18 cellular contexts compared by ENCODE assay signal in genomic region chr7:52114509-52114908, GRCh38.
DNase-seq lines count a peak whose midpoint lies in the region; ATAC-seq, FAIRE-seq and TF ChIP-seq lines count a peak whose summit lies in the region.
"Had no signal": no experiment of that assay in that cellular context is flagged by ENCODE, and none has a peak within 500 bp of the region (broad histone marks: within the 10 kb centered on the region; RNA-seq: fewer than 3 reads in every experiment).

No MANE protein-coding gene starts in this region.

- no peaks in the 10 kb centered on the region for H3K23me2 ChIP-seq in H1 (ENCODE audit: low read depth, low read length)

- peak overlapping the region; percentile 30 for H2BK120ac ChIP-seq in H1 (replicated peaks; ENCODE audit: low read depth, low read length)

- H4K20me1 ChIP-seq in H1 (replicated peaks in 1 of 2; ENCODE audit: control insufficient read depth in 1 of 2, insufficient read depth in 2 of 2, low read length in 2 of 2), result no peaks in the 10 kb centered on the region
- H4K20me1 ChIP-seq in smooth muscle cell (ENCODE audit: low read depth), result no peaks in the 10 kb centered on the region

- H3K36me3 ChIP-seq in HUES48 (ENCODE audit: control insufficient read depth, insufficient read depth, low read length) (no peaks in the 10 kb centered on the region), H1 (ENCODE audit: control insufficient read depth in 2 of 4, insufficient read depth in 4 of 4, low read length in 3 of 4) (no peaks in the 10 kb centered on the region), iPS DF 6.9 (ENCODE audit: control insufficient read depth, insufficient read depth, low read length) (no peaks in the 10 kb centered on the region), smooth muscle cell (ENCODE audit: low read depth) (no peaks in the 10 kb centered on the region), body of pancreas (replicated peaks in 1 of 2; ENCODE audit: insufficient read depth in 1 of 2, low read depth in 2 of 2) (no peaks in the 10 kb centered on the region)

- H3K4me1 ChIP-seq in HUES48 (ENCODE audit: control insufficient read depth, insufficient read depth, low read length), result peaks cover 62% of the 10 kb centered on the region
- H3K4me1 ChIP-seq in H1 (replicated peaks in 1 of 4; ENCODE audit: control insufficient read depth in 3 of 4, insufficient read depth in 4 of 4, low read length in 3 of 4), result peaks cover 2 to 25% (median 14%) of the 10 kb centered on the region in 4 experiments; a peak in 6 of 7 replicates
- H3K4me1 ChIP-seq in iPS DF 6.9 (ENCODE audit: control insufficient read depth, insufficient read depth, low read length), result peaks cover 3% of the 10 kb centered on the region; the same call in 1 of the 2 replicates
- H3K4me1 ChIP-seq in smooth muscle cell (ENCODE audit: low read depth), result peaks cover 23% of the 10 kb centered on the region
- no peaks in the 10 kb centered on the region for H3K4me1 ChIP-seq in body of pancreas

- no peak overlapping the region for H2BK20ac ChIP-seq in H1 (ENCODE audit: low read length)

- intact Hi-C loops in body of pancreas (cut with DNase I), result loop anchor here (10.0 kb wide), 1 partner anchor 60 kb away; no protein-coding TSS in a partner anchor

- H3K27ac ChIP-seq in HUES48 (ENCODE audit: low read depth, low read length) (peak overlapping the region; percentile 87), H1 (ENCODE audit: low read depth, low read length) (no peak overlapping the region), iPS DF 6.9 (ENCODE audit: low read length) (peak overlapping the region; percentile 92), smooth muscle cell (ENCODE audit: low read depth) (no peak overlapping the region), body of pancreas (no peak overlapping the region)
- H3K27ac ChIP-seq: GM23248, KMS-11 had no signal

- no peak for FAIRE-seq in H1 (lab: Jason Lieb, UNC)
- FAIRE-seq: A204.1, GM12892, HepG2 had no signal

- DNase-seq in H1 (ENCODE audit: low read depth in 1 of 2, low spot score in 2 of 2) (no peak), iPS DF 6.9 (ENCODE audit: low read depth, low spot score) (no peak), smooth muscle cell (lab: John Stamatoyannopoulos, UW; ENCODE audit: unreplicated experiment) (no peak), D341Med (ENCODE audit: low spot score) (no peak), body of pancreas (no peak)
- DNase-seq: C1 segment of cervical spinal cord; Calu3; CD4-positive, alpha-beta T cell; DMS79; GM23248; HCEC 1CT; HFFc6 had no signal

- peak overlapping the region; percentile 89; the same call in 1 of the 2 replicates for H2BK5ac ChIP-seq in H1 (ENCODE audit: low read depth, low read length)

- 1% methylated on average over 3 of the region's 3 CpGs; no CpG with 5 or more reads in 1 of the 2 experiments for WGBS in H1 (ENCODE audit: extremely low coverage in 1 of 2, insufficient coverage in 1 of 2, insufficient read length in 1 of 2, insufficient replicate concordance in 2 of 2, low coverage in 1 of 2, low lambda C conversion rate in 2 of 2, missing lambda C conversion rate in 1 of 2), 2 experiments
- WGBS in iPS DF 6.9 (ENCODE audit: insufficient coverage, insufficient read length), result no CpG with 5 or more reads among the region's 3 CpGs
- WGBS in smooth muscle cell (ENCODE audit: low lambda C conversion rate), result 63% methylated on average over 3 of the region's 3 CpGs
- 39 to 52% methylated on average over 3 of the region's 3 CpGs for WGBS in body of pancreas, 2 donors

- H4K8ac ChIP-seq in H1 (ENCODE audit: extremely low read depth, insufficient read depth, low read length), result no peak overlapping the region

- POLR2A ChIA-PET in H1 (lab: Charles Lee; ENCODE audit: partially characterized antibody), result interaction anchor here (2.1 kb wide), 1 partner anchor 21 kb away, joined by 4 read pairs; no protein-coding TSS in a partner anchor

- peak overlapping the region; percentile 3 for H3K4ac ChIP-seq in H1 (replicated peaks; ENCODE audit: insufficient read length, low read depth, low read length)

- H3K4me3 ChIP-seq in HUES48 (ENCODE audit: low read depth, low read length) (peak overlapping the region; percentile 14; the same call in 1 of the 2 replicates), H1 (ENCODE audit: extremely low read depth in 1 of 4, insufficient read depth in 2 of 4, low read depth in 3 of 4, low read length in 4 of 4) (peak overlapping the region in 1 of 4 experiments; percentile 29; a peak in 1 of 8 replicates), iPS DF 6.9 (ENCODE audit: low read length) (no peak overlapping the region), smooth muscle cell (no peak overlapping the region), body of pancreas (no peak overlapping the region)
- H3K4me3 ChIP-seq: GM23248 had no signal

- peak overlapping the region; percentile 86 for H4K91ac ChIP-seq in H1 (replicated peaks; ENCODE audit: insufficient read length, low read length)

- H2AFZ ChIP-seq in H1 (ENCODE audit: low read length) (no peak overlapping the region), smooth muscle cell (ENCODE audit: low read depth) (peak overlapping the region; percentile 11)
- H2AFZ ChIP-seq: GM23248 had no signal

- no peak overlapping the region for H3K56ac ChIP-seq in H1 (replicated peaks; ENCODE audit: insufficient read length, low read depth, low read length)

- TF ChIP-seq EP300 in H1 (IDR thresholded peaks at IDR 0.05; ENCODE audit: borderline replicate concordance in 1 of 2, low read depth in 2 of 2, low read length in 2 of 2), result no peak

- H4K5ac ChIP-seq in H1 (ENCODE audit: insufficient read length, low read depth, low read length), result peak overlapping the region; percentile 88

- TF ChIP-seq CTCF in H1 (IDR thresholded peaks at IDR 0.05; ENCODE audit: control extremely low read depth in 1 of 3, insufficient read depth in 1 of 3, low read depth in 1 of 3, low read length in 3 of 3) (no peak), smooth muscle cell (IDR thresholded peaks at IDR 0.05; ENCODE audit: borderline replicate concordance, insufficient read depth, poor library complexity, severe bottlenecking) (no peak), body of pancreas (IDR thresholded peaks at IDR 0.05) (no peak)

- no peak overlapping the region for H2AK5ac ChIP-seq in H1 (ENCODE audit: low read depth, low read length)

- H3K4me2 ChIP-seq in H1 (ENCODE audit: insufficient read depth in 1 of 2, low read depth in 2 of 2, low read length in 2 of 2) (peak overlapping the region; percentile 26 to 43; a peak in 3 of 4 replicates), smooth muscle cell (no peak overlapping the region)
- H3K4me2 ChIP-seq: KMS-11 had no signal

- CTCF ChIA-PET in H1 (lab: Charles Lee; ENCODE audit: partially characterized antibody), result no interaction called here

- no peak overlapping the region for H3K14ac ChIP-seq in H1 (ENCODE audit: insufficient read length)

- H3K79me2 ChIP-seq in H1 (ENCODE audit: control insufficient read depth in 1 of 2, insufficient read depth in 2 of 2, low read length in 2 of 2) (no peaks in the 10 kb centered on the region), smooth muscle cell (ENCODE audit: low read depth) (no peaks in the 10 kb centered on the region)

- H3K23ac ChIP-seq in H1 (ENCODE audit: insufficient read length), result no peak overlapping the region

- ATAC-seq in GM19328 (IDR thresholded peaks at IDR 0.05; ENCODE audit: unreplicated experiment) (no peak), body of pancreas (no peak)
- ATAC-seq: HepG2 had no signal

- H3K18ac ChIP-seq in H1 (ENCODE audit: extremely low read depth, low read length), result peak overlapping the region; percentile 26; the same call in 1 of the 2 replicates

- no peak overlapping the region for H2BK15ac ChIP-seq in H1 (ENCODE audit: low read length)

- TF ChIP-seq RAD21 in H1 (IDR thresholded peaks at IDR 0.05 in 1 of 2, conservative IDR thresholded peaks at IDR 0.05 in 1 of 2; ENCODE audit: low read depth in 2 of 2, low read length in 2 of 2), result no peak

- H3F3A ChIP-seq in smooth muscle cell (ENCODE audit: low read depth), result peaks cover 4% of the 10 kb centered on the region

- no peak overlapping the region for H2BK12ac ChIP-seq in H1 (ENCODE audit: low read depth, low read length)

- no peak overlapping the region for H3K9ac ChIP-seq in HUES48 (ENCODE audit: low read depth, low read length)
- H3K9ac ChIP-seq in H1 (replicated peaks in 1 of 4; ENCODE audit: extremely low read depth in 1 of 4, low read depth in 3 of 4, low read length in 3 of 4), result no peak overlapping the region
- no peak overlapping the region for H3K9ac ChIP-seq in smooth muscle cell (ENCODE audit: low read depth)
- H3K9ac ChIP-seq: GM23248, KMS-11 had no signal

- no peaks in the 10 kb centered on the region for H3K9me3 ChIP-seq in HUES48 (ENCODE audit: control insufficient read depth, insufficient read depth, low read length)
- H3K9me3 ChIP-seq in H1 (ENCODE audit: insufficient read depth in 2 of 2, low read depth in 1 of 2, low read length in 1 of 2), result no peaks in the 10 kb centered on the region
- no peaks in the 10 kb centered on the region for H3K9me3 ChIP-seq in iPS DF 6.9 (ENCODE audit: control insufficient read depth, insufficient read depth, low read length)
- no peaks in the 10 kb centered on the region for H3K9me3 ChIP-seq in smooth muscle cell (replicated peaks; ENCODE audit: low read depth)
- H3K9me3 ChIP-seq in body of pancreas, result no peaks in the 10 kb centered on the region

- H3K27me3 ChIP-seq in HUES48 (ENCODE audit: control insufficient read depth, insufficient read depth, low read length) (no peaks in the 10 kb centered on the region), H1 (replicated peaks in 1 of 4; ENCODE audit: control insufficient read depth in 3 of 4, extremely low read depth in 1 of 4, insufficient read depth in 3 of 4, low read length in 3 of 4) (no peaks in the 10 kb centered on the region), iPS DF 6.9 (ENCODE audit: control insufficient read depth, insufficient read depth, low read length) (no peaks in the 10 kb centered on the region), smooth muscle cell (ENCODE audit: low read depth) (no peaks in the 10 kb centered on the region), body of pancreas (no peaks in the 10 kb centered on the region)

- TF ChIP-seq POLR2A in H1 (IDR thresholded peaks at IDR 0.05; ENCODE audit: control extremely low read depth in 1 of 2, low read depth in 2 of 2, low read length in 2 of 2) (no peak), body of pancreas (IDR thresholded peaks at IDR 0.05) (no peak)

- H3K79me1 ChIP-seq in H1 (ENCODE audit: low read depth, low read length), result no peaks in the 10 kb centered on the region

TF ChIP-seq in H1, 55 proteins besides CTCF, POLR2A, EP300 and RAD21 (continues in another document):
- no peak for TF ChIP-seq BRCA1 (IDR thresholded peaks at IDR 0.05; ENCODE audit: low read depth, low read length)
- TF ChIP-seq FOSL1 (IDR thresholded peaks at IDR 0.05; ENCODE audit: insufficient read depth, low read depth, low read length), result no peak
- TF ChIP-seq SP1 (IDR thresholded peaks at IDR 0.05; ENCODE audit: low read depth, low read length), result 0 out of 2 replicates have a peak, but pooled peaks have one; percentile 13
- TF ChIP-seq TAF1 (IDR thresholded peaks at IDR 0.05; ENCODE audit: low read depth, low read length), result no peak

Comparison
In these comparisons a context has a peak if more than half of its experiments do, and no peak if none do; other contexts are left out.
1. H3K27ac ChIP-seq: peak in HUES48 (single experiment) and iPS DF 6.9 (single experiment); none in H1 (single experiment), smooth muscle cell (single experiment) and body of pancreas (0 of 4).